ENCODE assay signal across 26 cellular contexts in genomic region chr6:149501768-149502167, GRCh38. TPM values are rescaled to one million over a fixed set of nuclear protein-coding genes. Genes with fewer than 3 reads are reported as not detected.
DNase-seq lines count a peak whose midpoint lies in the region; ATAC-seq and TF ChIP-seq lines count a peak whose summit lies in the region.
"Had no signal": no experiment of that assay in that cellular context is flagged by ENCODE, and none has a peak within 500 bp of the region (broad histone marks: within the 10 kb centered on the region; RNA-seq: fewer than 3 reads in every experiment).

No MANE protein-coding gene starts in this region.

- H3K9me3 ChIP-seq in HEK293 (ENCODE audit: control insufficient read depth, insufficient read depth, low read depth, low read length), result no peaks in the 10 kb centered on the region
- H3K9me3 ChIP-seq: BLaER1, left ventricle myocardium inferior, MG63, transverse colon had no signal

- no peak for ATAC-seq in activated T-cell treated with anti-CD3 and anti-CD28 coated beads, Interleukin-2, amount 50 U/mL, for 72 hours (replicated peaks in 1 of 2)
- no peak for ATAC-seq in activated T-cell treated with anti-CD3 and anti-CD28 coated beads, Interleukin-2, amount 50 U/mL, for 4 hours
- no peak for ATAC-seq in activated naive CD8-positive, alpha-beta T cell treated with anti-CD3 and anti-CD28 coated beads, Interleukin-2, amount 50 U/mL, for 24 hours
- no peak for ATAC-seq in stimulated activated memory B cell treated with anti-CD40 and anti-IgM and Interleukin-4, amounts not matched to agents 10 μg/mL and 1 μg/mL and 100 μg/mL, for 72 hours
- ATAC-seq in omental fat pad (ENCODE audit: low FRiP score), result no peak
- ATAC-seq: HCT116, PC-3, SK-N-SH treated with all-trans-retinoic acid at 6 μM for 48 hours had no signal

- H3K27ac ChIP-seq in HEK293 (ENCODE audit: extremely low read depth, low read depth, low read length), result no peak overlapping the region
- H3K27ac ChIP-seq: BLaER1, epithelial cell of prostate, left ventricle myocardium inferior, transverse colon, VCaP had no signal

- peaks cover 95% of the 10 kb centered on the region for H3K4me1 Mint-ChIP-seq in activated T-cell treated with anti-CD3 and anti-CD28 coated beads, Interleukin-2, amount 50 U/mL, for 72 hours (ENCODE audit: low read depth)
- H3K4me1 Mint-ChIP-seq in activated T-cell treated with anti-CD3 and anti-CD28 coated beads, Interleukin-2, amount 50 U/mL, for 4 hours (ENCODE audit: low read depth), result peaks cover 53% of the 10 kb centered on the region
- H3K4me1 Mint-ChIP-seq in activated naive CD8-positive, alpha-beta T cell treated with anti-CD3 and anti-CD28 coated beads, Interleukin-2, amount 50 U/mL, for 24 hours, result peaks cover 59% of the 10 kb centered on the region
- H3K4me1 Mint-ChIP-seq in stimulated activated memory B cell treated with anti-CD40 and anti-IgM and Interleukin-4, amounts not matched to agents 10 μg/mL and 1 μg/mL and 100 μg/mL, for 72 hours, result peaks cover 12% of the 10 kb centered on the region

- CTCF ChIA-PET in HEK293 (lab: Yijun Ruan, JAX), result interaction anchor here (1.8 to 5.5 kb wide), 2 partner anchors 16 to 70 kb away, joined by 7 to 42 read pairs; no protein-coding TSS in a partner anchor

- no peaks in the 10 kb centered on the region for H3K27me3 Mint-ChIP-seq in activated T-cell treated with anti-CD3 and anti-CD28 coated beads, Interleukin-2, amount 50 U/mL, for 72 hours (ENCODE audit: low read depth)
- no peaks in the 10 kb centered on the region for H3K27me3 Mint-ChIP-seq in activated T-cell treated with anti-CD3 and anti-CD28 coated beads, Interleukin-2, amount 50 U/mL, for 4 hours (ENCODE audit: low read depth)
- no peaks in the 10 kb centered on the region for H3K27me3 Mint-ChIP-seq in activated naive CD8-positive, alpha-beta T cell treated with anti-CD3 and anti-CD28 coated beads, Interleukin-2, amount 50 U/mL, for 24 hours
- no peaks in the 10 kb centered on the region for H3K27me3 Mint-ChIP-seq in stimulated activated memory B cell treated with anti-CD40 and anti-IgM and Interleukin-4, amounts not matched to agents 10 μg/mL and 1 μg/mL and 100 μg/mL, for 72 hours

- H3K9me3 Mint-ChIP-seq in activated T-cell treated with anti-CD3 and anti-CD28 coated beads, Interleukin-2, amount 50 U/mL, for 72 hours, result no peaks in the 10 kb centered on the region
- H3K9me3 Mint-ChIP-seq in activated T-cell treated with anti-CD3 and anti-CD28 coated beads, Interleukin-2, amount 50 U/mL, for 4 hours, result no peaks in the 10 kb centered on the region
- H3K9me3 Mint-ChIP-seq in activated naive CD8-positive, alpha-beta T cell treated with anti-CD3 and anti-CD28 coated beads, Interleukin-2, amount 50 U/mL, for 24 hours, result no peaks in the 10 kb centered on the region
- no peaks in the 10 kb centered on the region for H3K9me3 Mint-ChIP-seq in stimulated activated memory B cell treated with anti-CD40 and anti-IgM and Interleukin-4, amounts not matched to agents 10 μg/mL and 1 μg/mL and 100 μg/mL, for 72 hours

- H3K36me3 ChIP-seq in HEK293 (ENCODE audit: control insufficient read depth in 2 of 2, insufficient read depth in 1 of 2, low read length in 2 of 2), result peaks cover 6 to 9% of the 10 kb centered on the region in 2 experiments; a peak in 2 of 3 replicates

- no peak for TF ChIP-seq CTCF in HEK293 (tag by site-specific recombination; IDR thresholded peaks at IDR 0.05)
- no peak for TF ChIP-seq CTCF in omental fat pad (IDR thresholded peaks at IDR 0.05)

- no peak for DNase-seq in activated T-cell treated with anti-CD3 and anti-CD28 coated beads, Interleukin-2, amount 50 U/mL, for 72 hours
- no peak for DNase-seq in activated T-cell treated with anti-CD3 and anti-CD28 coated beads, Interleukin-2, amount 50 U/mL, for 4 hours
- no peak for DNase-seq in activated naive CD8-positive, alpha-beta T cell treated with anti-CD3 and anti-CD28 coated beads, Interleukin-2, amount 50 U/mL, for 24 hours
- DNase-seq in amygdala (lab: John Stamatoyannopoulos, UW) (no peak), omental fat pad (ENCODE audit: low spot score) (no peak)
- DNase-seq: ACHN; activated CD4-positive, alpha-beta T cell treated with anti-CD3 and anti-CD28 coated beads, Interleukin-2, amount 50 U/mL, for 4 hours; effector CD8-positive, alpha-beta T cell; islet precursor cell; KG1; left ventricle myocardium inferior; MG63; NCI-H1105 treated with DMSO at 0.1 percent for 48 hours; NCI-H2029; NCI-H524 treated with DMSO at 0.1 percent for 48 hours; NK-92 treated with Interleukin-12 subunit alpha and Interleukin-12 subunit beta, amount 100 ng/mL, for 24 hours; PC-3; transverse colon had no signal

- peak overlapping the region; percentile 98 for H3K27ac Mint-ChIP-seq in activated T-cell treated with anti-CD3 and anti-CD28 coated beads, Interleukin-2, amount 50 U/mL, for 72 hours
- H3K27ac Mint-ChIP-seq in activated naive CD8-positive, alpha-beta T cell treated with anti-CD3 and anti-CD28 coated beads, Interleukin-2, amount 50 U/mL, for 24 hours, result peak overlapping the region; percentile 67
- H3K27ac Mint-ChIP-seq in stimulated activated memory B cell treated with anti-CD40 and anti-IgM and Interleukin-4, amounts not matched to agents 10 μg/mL and 1 μg/mL and 100 μg/mL, for 72 hours, result peak overlapping the region; percentile 70

- H3K4me3 Mint-ChIP-seq in activated T-cell treated with anti-CD3 and anti-CD28 coated beads, Interleukin-2, amount 50 U/mL, for 72 hours, result no peak overlapping the region
- no peak overlapping the region for H3K4me3 Mint-ChIP-seq in activated T-cell treated with anti-CD3 and anti-CD28 coated beads, Interleukin-2, amount 50 U/mL, for 4 hours
- no peak overlapping the region for H3K4me3 Mint-ChIP-seq in activated naive CD8-positive, alpha-beta T cell treated with anti-CD3 and anti-CD28 coated beads, Interleukin-2, amount 50 U/mL, for 24 hours
- no peak overlapping the region for H3K4me3 Mint-ChIP-seq in stimulated activated memory B cell treated with anti-CD40 and anti-IgM and Interleukin-4, amounts not matched to agents 10 μg/mL and 1 μg/mL and 100 μg/mL, for 72 hours

- peaks cover 2 to 25% of the 10 kb centered on the region in 2 donors for H3K36me3 Mint-ChIP-seq in activated T-cell treated with anti-CD3 and anti-CD28 coated beads, Interleukin-2, amount 50 U/mL, for 72 hours (ENCODE audit: insufficient read depth in 2 of 2)
- peaks cover 27% of the 10 kb centered on the region for H3K36me3 Mint-ChIP-seq in activated T-cell treated with anti-CD3 and anti-CD28 coated beads, Interleukin-2, amount 50 U/mL, for 4 hours (ENCODE audit: insufficient read depth)
- H3K36me3 Mint-ChIP-seq in activated naive CD8-positive, alpha-beta T cell treated with anti-CD3 and anti-CD28 coated beads, Interleukin-2, amount 50 U/mL, for 24 hours (ENCODE audit: low read depth), result peaks cover 33% of the 10 kb centered on the region
- H3K36me3 Mint-ChIP-seq in stimulated activated memory B cell treated with anti-CD40 and anti-IgM and Interleukin-4, amounts not matched to agents 10 μg/mL and 1 μg/mL and 100 μg/mL, for 72 hours, result peaks cover 24% of the 10 kb centered on the region

- no peak overlapping the region for H3K4me3 ChIP-seq in HEK293 (ENCODE audit: low read depth, low read length)
- H3K4me3 ChIP-seq: BLaER1, left ventricle myocardium inferior, MG63, transverse colon had no signal

- H3K4me1 ChIP-seq in HEK293 (ENCODE audit: control insufficient read depth, insufficient read depth, low read length), result no peaks in the 10 kb centered on the region
- H3K4me1 ChIP-seq: BLaER1 had no signal

- POLR2A ChIA-PET in HEK293 (lab: Yijun Ruan, JAX), result no interaction called here

TF ChIP-seq in HEK293, 187 proteins besides CTCF, POLR2A, EP300 and RAD21:
- TF ChIP-seq GFI1B (tag by site-specific recombination; IDR thresholded peaks at IDR 0.05), result no peak
- peak; percentile 61; the same call in 1 of the 2 replicates for TF ChIP-seq ZNF121 (tag by site-specific recombination; IDR thresholded peaks at IDR 0.05)
- TF ChIP-seq ZNF354C (tag by site-specific recombination; IDR thresholded peaks at IDR 0.05; ENCODE audit: borderline replicate concordance, low read depth), result no peak
- TF ChIP-seq FEZF1 (tag by site-specific recombination; IDR thresholded peaks at IDR 0.05), result no peak
- no peak for TF ChIP-seq ZBTB17 (tag by site-specific recombination; IDR thresholded peaks at IDR 0.05)
- no peak for TF ChIP-seq ZNF785 (tag by site-specific recombination; IDR thresholded peaks at IDR 0.05)
- TF ChIP-seq ZNF701 (tag by site-specific recombination; IDR thresholded peaks at IDR 0.05), result no peak
- TF ChIP-seq ZNF155 (tag by site-specific recombination; IDR thresholded peaks at IDR 0.05), result no peak

RNA-seq across cellular contexts. Expression of gene ZC3H12D, which starts 17.0 kb away (rescaled TPM):
- total RNA-seq in activated T-cell treated with anti-CD3 and anti-CD28 coated beads, Interleukin-2, amount 50 U/mL, for 72 hours, result 100 to 1,000 TPM; 106 to 170 TPM
- 10 to 100 TPM; 22.2 to 51.5 (median 42.5) TPM for total RNA-seq in activated T-cell treated with anti-CD3 and anti-CD28 coated beads, Interleukin-2, amount 50 U/mL, for 4 hours
- total RNA-seq in omental fat pad, result 1 to 10 TPM; 2.0 to 8.9 (median 2.2) TPM
- total RNA-seq: HT-29, PC-3 had no signal

RNA-seq across cellular contexts. Expression of gene PPIL4, which starts 44.1 kb away (rescaled TPM):
- total RNA-seq in activated T-cell treated with anti-CD3 and anti-CD28 coated beads, Interleukin-2, amount 50 U/mL, for 72 hours, result 10 to 100 TPM; 29.5 to 42.0 TPM
- total RNA-seq in activated T-cell treated with anti-CD3 and anti-CD28 coated beads, Interleukin-2, amount 50 U/mL, for 4 hours, result 10 to 100 TPM; 19.7 to 22.2 (median 21.9) TPM
- total RNA-seq in omental fat pad, result 10 to 100 TPM; 21.7 to 41.4 (median 30.7) TPM
